8 cellular contexts compared by ENCODE assay signal in genomic region chr17:9115446-9116265, GRCh38.
DNase-seq lines count a peak whose midpoint lies in the region; ATAC-seq and TF ChIP-seq lines count a peak whose summit lies in the region.

No MANE protein-coding gene starts in this region.

- peak overlapping the region; percentile 72 to 92 (median 86) for H3K4me2 ChIP-seq in BLaER1 treated with 17β-estradiol and CSF1 and Interleukin-3, amounts not matched to agents 10 nM and 100 nM

- no peak for TF ChIP-seq POLR2A in uterus (IDR thresholded peaks at IDR 0.05)

- peaks cover 8 to 33% (median 20%) of the 10 kb centered on the region in 10 experiments for H3K4me1 ChIP-seq in BLaER1 treated with 17β-estradiol and CSF1 and Interleukin-3, amounts not matched to agents 10 nM and 100 nM
- H3K4me1 ChIP-seq in heart right ventricle: peaks cover 0 to 15% (median 9%) of the 10 kb centered on the region in 9 donors
- no peaks in the 10 kb centered on the region for H3K4me1 ChIP-seq in uterus

- H3K9me3 Mint-ChIP-seq in activated naive CD4-positive, alpha-beta T cell treated with anti-CD3 and anti-CD28 coated beads for 36 hours: peaks cover 2% of the 10 kb centered on the region

- ATAC-seq in heart right ventricle: peak; percentile 77 to 93 (median 89)

- DNase-seq in NCI-H69 (lab: John Stamatoyannopoulos, UW) (peak; percentile 3), heart right ventricle (peak; percentile 66 to 70), posterior vena cava (ENCODE audit: low spot score) (peak; percentile 92), uterus (peak; percentile 82 to 86), D341Med (ENCODE audit: low spot score) (no peak), DMS53 (lab: John Stamatoyannopoulos, UW) (no peak)
- DNase-seq in activated naive CD4-positive, alpha-beta T cell treated with anti-CD3 and anti-CD28 coated beads for 36 hours: peak; percentile 69

- H3K27ac ChIP-seq in BLaER1 treated with 17β-estradiol and CSF1 and Interleukin-3, amounts not matched to agents 10 nM and 100 nM: peak overlapping the region in 9 of 11 experiments; percentile 21 to 66 (median 37); a peak in 16 of 22 replicates
- H3K27ac ChIP-seq in heart right ventricle: peak overlapping the region in 6 of 10 donors; percentile 30 to 70 (median 54)
- H3K27ac ChIP-seq in uterus: peak overlapping the region; percentile 74 to 86

- no peaks in the 10 kb centered on the region for H3K36me3 Mint-ChIP-seq in activated naive CD4-positive, alpha-beta T cell treated with anti-CD3 and anti-CD28 coated beads for 36 hours (ENCODE audit: low read depth)

- peak overlapping the region; percentile 48 to 71 (median 56) for H3K4me3 ChIP-seq in BLaER1 treated with 17β-estradiol and CSF1 and Interleukin-3, amounts not matched to agents 10 nM and 100 nM
- H3K4me3 ChIP-seq in heart right ventricle (peak overlapping the region in 9 of 10 donors; percentile 15 to 46 (median 38)), uterus (peak overlapping the region in 1 of 2 donors; percentile 28)

- peaks cover 0 to 19% (median 3%) of the 10 kb centered on the region in 11 experiments; a peak in 8 of 22 replicates for H3K27me3 ChIP-seq in BLaER1 treated with 17β-estradiol and CSF1 and Interleukin-3, amounts not matched to agents 10 nM and 100 nM
- peaks cover 0 to 6% (median 0%) of the 10 kb centered on the region in 7 donors for H3K27me3 ChIP-seq in heart right ventricle
- H3K27me3 ChIP-seq in uterus: no peaks in the 10 kb centered on the region

- CTCF ChIA-PET in activated naive CD4-positive, alpha-beta T cell treated with anti-CD3 and anti-CD28 coated beads for 36 hours (lab: Charles Lee): interaction anchor here (1.0 to 2.3 kb wide), 5 partner anchors 12 to 405 kb away, joined by 3 to 9 read pairs (median 4); no protein-coding TSS in a partner anchor

- H3K4me1 Mint-ChIP-seq in activated naive CD4-positive, alpha-beta T cell treated with anti-CD3 and anti-CD28 coated beads for 36 hours (ENCODE audit: low read depth): peaks cover 4% of the 10 kb centered on the region

- peaks cover 5 to 7% (median 6%) of the 10 kb centered on the region in 11 experiments; a peak in 17 of 22 replicates for H3K9me3 ChIP-seq in BLaER1 treated with 17β-estradiol and CSF1 and Interleukin-3, amounts not matched to agents 10 nM and 100 nM (replicated peaks in 1 of 11)
- H3K9me3 ChIP-seq in heart right ventricle (peaks cover 0 to 11% (median 0%) of the 10 kb centered on the region in 11 donors), uterus (no peaks in the 10 kb centered on the region)

- TF ChIP-seq CTCF in heart right ventricle (IDR thresholded peaks at IDR 0.05): peak in 7 of 9 donors; percentile 31 to 62 (median 46)
- peak; percentile 34 to 75 (median 60) for TF ChIP-seq CTCF in uterus (IDR thresholded peaks at IDR 0.05)

- H3K9ac ChIP-seq in BLaER1 treated with 17β-estradiol and CSF1 and Interleukin-3, amounts not matched to agents 10 nM and 100 nM: peak overlapping the region; percentile 40 to 76 (median 70)

- intact Hi-C loops in activated naive CD4-positive, alpha-beta T cell treated with anti-CD3 and anti-CD28 coated beads for 36 hours (cut with micrococcal nuclease): loop anchor here (1.0 to 5.0 kb wide), 3 partner anchors 123 to 407 kb away; no protein-coding TSS in a partner anchor
- intact Hi-C loops in heart right ventricle (cut with DNase I): no loop called here
- intact Hi-C loops in posterior vena cava (cut with DNase I): no loop called here
- intact Hi-C loops in uterus (cut with DNase I; ENCODE audit: low total_unique reads): no loop called here

- H4K20me1 ChIP-seq in BLaER1 treated with 17β-estradiol and CSF1 and Interleukin-3, amounts not matched to agents 10 nM and 100 nM: no peaks in the 10 kb centered on the region

- no peak overlapping the region for H3K27ac Mint-ChIP-seq in activated naive CD4-positive, alpha-beta T cell treated with anti-CD3 and anti-CD28 coated beads for 36 hours

- peaks cover 6% of the 10 kb centered on the region for H3K27me3 Mint-ChIP-seq in activated naive CD4-positive, alpha-beta T cell treated with anti-CD3 and anti-CD28 coated beads for 36 hours (ENCODE audit: low read depth)

- 25 to 34% methylated on average over 39 of the region's 39 CpGs for WGBS in heart right ventricle, 2 donors

- H3K4me3 Mint-ChIP-seq in activated naive CD4-positive, alpha-beta T cell treated with anti-CD3 and anti-CD28 coated beads for 36 hours: peak overlapping the region; percentile 56

- no peaks in the 10 kb centered on the region for H3K36me3 ChIP-seq in BLaER1 treated with 17β-estradiol and CSF1 and Interleukin-3, amounts not matched to agents 10 nM and 100 nM
- H3K36me3 ChIP-seq in heart right ventricle (no peaks in the 10 kb centered on the region), uterus (no peaks in the 10 kb centered on the region)

Comparison
In these comparisons a context has a peak if more than half of its experiments do, and no peak if none do; other contexts are left out.
1. DNase-seq: peak in NCI-H69 (single experiment), activated naive CD4-positive, alpha-beta T cell treated with anti-CD3 and anti-CD28 coated beads for 36 hours (single experiment), heart right ventricle (2 of 2), posterior vena cava (single experiment) and uterus (2 of 2); none in D341Med (single experiment) and DMS53 (single experiment).
2. Peak in every context shown above with its lines, with median percentiles within 50 percentile points of each other: H3K27ac ChIP-seq.